ENCODE assay signal across 8 cellular contexts in genomic region chr2:55112229-55113016, GRCh38.
DNase-seq lines count a peak whose midpoint lies in the region; ATAC-seq and TF ChIP-seq lines count a peak whose summit lies in the region.

No MANE protein-coding gene starts in this region.

- peak overlapping the region; percentile 3 for H3K4me2 ChIP-seq in mesenchymal stem cell (ENCODE audit: low read length, poor library complexity, severe bottlenecking)

- no peak overlapping the region for H2AFZ ChIP-seq in mesenchymal stem cell (ENCODE audit: low read depth, low read length)

- H3K36me3 Mint-ChIP-seq in Caco-2 (ENCODE audit: insufficient read depth, unreplicated experiment): peaks cover 11% of the 10 kb centered on the region
- H3K36me3 Mint-ChIP-seq in natural killer cell treated with Interleukin-12 subunit alpha and Interleukin-12 subunit beta and Interleukin-15 and Interleukin-18, amount 100 ng/mL, for 72 hours: no peaks in the 10 kb centered on the region

- in situ Hi-C loops in transverse colon (cut with MboI; ENCODE audit: low pct_ligation_motif_present in 1 of 4, low pct_unique_long_range_greater_than_20kb in 1 of 4, low sequenced_read_pairs in 3 of 4): no loop called here

- peak overlapping the region; percentile 93 for H3K27ac ChIP-seq in mesenchymal stem cell (ENCODE audit: low read length, poor library complexity, severe bottlenecking)
- H3K27ac ChIP-seq in transverse colon: peak overlapping the region; percentile 82 to 90 (median 86)

- intact Hi-C loops in Caco-2 (cut with micrococcal nuclease; ENCODE audit: unreplicated experiment) (no loop called here), transverse colon (cut with DNase I; ENCODE audit: low total_unique reads) (no loop called here)

- H3K27me3 ChIP-seq in Caco-2 (replicated peaks; ENCODE audit: control insufficient read depth, insufficient read depth, low read length) (no peaks in the 10 kb centered on the region), mesenchymal stem cell (ENCODE audit: control insufficient read depth in 1 of 2, insufficient read depth in 1 of 2, low read length in 2 of 2) (no peaks in the 10 kb centered on the region), transverse colon (no peaks in the 10 kb centered on the region)

- H3K4me1 ChIP-seq in Caco-2 (peaks cover 68% of the 10 kb centered on the region), mesenchymal stem cell (ENCODE audit: control insufficient read depth, insufficient read depth, low read depth, low read length) (peaks cover 33% of the 10 kb centered on the region), transverse colon (peaks cover 16 to 52% (median 40%) of the 10 kb centered on the region in 4 donors)

- no peak overlapping the region for H3K4me3 Mint-ChIP-seq in Caco-2 (ENCODE audit: unreplicated experiment)
- no peak overlapping the region for H3K4me3 Mint-ChIP-seq in natural killer cell treated with Interleukin-12 subunit alpha and Interleukin-12 subunit beta and Interleukin-15 and Interleukin-18, amount 100 ng/mL, for 72 hours

- H3K4me3 ChIP-seq in Caco-2 (ENCODE audit: low read depth, low read length) (no peak overlapping the region), mesenchymal stem cell (ENCODE audit: insufficient read depth in 1 of 2, low read depth in 1 of 2, low read length in 2 of 2) (peak overlapping the region in 1 of 2 experiments; percentile 65), transverse colon (no peak overlapping the region)

- no peaks in the 10 kb centered on the region for H3K9me3 ChIP-seq in Caco-2
- no peaks in the 10 kb centered on the region for H3K9me3 ChIP-seq in mesenchymal stem cell (ENCODE audit: control insufficient read depth, low read length)
- H3K9me3 ChIP-seq in transverse colon: no peaks in the 10 kb centered on the region

- peak overlapping the region; percentile 87 for H2AK5ac ChIP-seq in mesenchymal stem cell (ENCODE audit: low read length, severe bottlenecking)

- H2BK15ac ChIP-seq in mesenchymal stem cell (ENCODE audit: low read depth, poor library complexity, severe bottlenecking): peak overlapping the region; percentile 30

- H3K36me3 ChIP-seq in Caco-2 (ENCODE audit: control insufficient read depth, insufficient read depth, low read length) (no peaks in the 10 kb centered on the region), mesenchymal stem cell (ENCODE audit: control insufficient read depth in 1 of 2, insufficient read depth in 2 of 2, low read depth in 1 of 2, low read length in 2 of 2) (no peaks in the 10 kb centered on the region), transverse colon (no peaks in the 10 kb centered on the region)

- H3K4ac ChIP-seq in mesenchymal stem cell (ENCODE audit: low read depth in 1 of 2, low read length in 2 of 2): peak overlapping the region; percentile 87 to 96

- H2BK120ac ChIP-seq in mesenchymal stem cell (ENCODE audit: low read depth, low read length): peak overlapping the region; percentile 90

- TF ChIP-seq POLR2A in transverse colon (IDR thresholded peaks at IDR 0.05): no peak

- peaks cover 12% of the 10 kb centered on the region for H3K79me1 ChIP-seq in mesenchymal stem cell (replicated peaks; ENCODE audit: low read length, poor library complexity, severe bottlenecking)

- POLR2A ChIA-PET in Caco-2 (lab: Charles Lee): no interaction called here

- H3K9me3 Mint-ChIP-seq in Caco-2 (ENCODE audit: unreplicated experiment): no peaks in the 10 kb centered on the region
- H3K9me3 Mint-ChIP-seq in natural killer cell treated with Interleukin-12 subunit alpha and Interleukin-12 subunit beta and Interleukin-15 and Interleukin-18, amount 100 ng/mL, for 72 hours: no peaks in the 10 kb centered on the region

- H3K4me1 Mint-ChIP-seq in Caco-2 (ENCODE audit: low read depth, unreplicated experiment): peaks cover 44% of the 10 kb centered on the region
- H3K4me1 Mint-ChIP-seq in natural killer cell treated with Interleukin-12 subunit alpha and Interleukin-12 subunit beta and Interleukin-15 and Interleukin-18, amount 100 ng/mL, for 72 hours (ENCODE audit: low read depth in 2 of 2): peaks cover 3 to 4% of the 10 kb centered on the region in 2 donors

- peak overlapping the region; percentile 85 for H3K27ac Mint-ChIP-seq in Caco-2 (ENCODE audit: unreplicated experiment)
- no peak overlapping the region for H3K27ac Mint-ChIP-seq in natural killer cell treated with Interleukin-12 subunit alpha and Interleukin-12 subunit beta and Interleukin-15 and Interleukin-18, amount 100 ng/mL, for 72 hours

- peak overlapping the region; percentile 84 for H3K9ac ChIP-seq in mesenchymal stem cell (ENCODE audit: low read length)

- no peak for ATAC-seq in HG03457 (IDR thresholded peaks at IDR 0.05; ENCODE audit: unreplicated experiment)
- ATAC-seq in natural killer cell treated with Interleukin-12 subunit alpha and Interleukin-12 subunit beta and Interleukin-15 and Interleukin-18, amount 100 ng/mL, for 72 hours: no peak

- BruUV-seq in Caco-2 (replicated peaks; lab: Mats Ljungman, UMichigan): no TSS peak

- peak overlapping the region; percentile 89 to 94 for H3K18ac ChIP-seq in mesenchymal stem cell (ENCODE audit: low read depth in 1 of 2, low read length in 2 of 2)

- H4K91ac ChIP-seq in mesenchymal stem cell (ENCODE audit: low read length): peak overlapping the region; percentile 96

- H3K14ac ChIP-seq in mesenchymal stem cell (ENCODE audit: low read length in 2 of 2): no peak overlapping the region

- no peak for TF ChIP-seq CTCF in Caco-2 (IDR thresholded peaks at IDR 0.05; ENCODE audit: insufficient read depth in 1 of 2, low read depth in 1 of 2, low read length in 1 of 2, severe bottlenecking in 1 of 2, unreplicated experiment in 1 of 2)
- no peak for TF ChIP-seq CTCF in transverse colon (IDR thresholded peaks at IDR 0.05)

- no peak overlapping the region for H3K23ac ChIP-seq in mesenchymal stem cell (ENCODE audit: low read length in 2 of 2)

- H2BK12ac ChIP-seq in mesenchymal stem cell (ENCODE audit: low read length in 2 of 2): peak overlapping the region; percentile 93 to 98

- H4K8ac ChIP-seq in mesenchymal stem cell (ENCODE audit: low read length): peak overlapping the region; percentile 89

- CTCF ChIA-PET in Caco-2 (lab: Charles Lee): interaction anchor here (1.0 kb wide), 1 partner anchor 15 kb away, joined by 3 read pairs; no protein-coding TSS in a partner anchor

- H2BK5ac ChIP-seq in mesenchymal stem cell (ENCODE audit: low read depth, low read length, poor library complexity, severe bottlenecking): peak overlapping the region; percentile 86

- TF ChIP-seq EP300 in transverse colon (IDR thresholded peaks at IDR 0.05; ENCODE audit: low read depth): no peak

- H3K27me3 Mint-ChIP-seq in Caco-2 (ENCODE audit: insufficient read depth, unreplicated experiment): no peaks in the 10 kb centered on the region
- peaks cover 0 to under 1% of the 10 kb centered on the region in 2 donors for H3K27me3 Mint-ChIP-seq in natural killer cell treated with Interleukin-12 subunit alpha and Interleukin-12 subunit beta and Interleukin-15 and Interleukin-18, amount 100 ng/mL, for 72 hours

- WGBS in mesenchymal stem cell: 27% methylated on average over 13 of the region's 13 CpGs
- 51 to 52% methylated on average over 9 to 13 of the region's 13 CpGs for WGBS in transverse colon (ENCODE audit: low coverage in 1 of 2), 2 donors

- no peak for DNase-seq in Caco-2
- peak; percentile 48 for DNase-seq in NCI-H510A (lab: John Stamatoyannopoulos, UW)
- peak; percentile 5 to 59 for DNase-seq in cerebellar nuclear complex (lab: John Stamatoyannopoulos, UW)
- DNase-seq in mesenchymal stem cell: peak; percentile 83
- peak; percentile 60 for DNase-seq in transverse colon
- no peak for DNase-seq in D341Med (ENCODE audit: low spot score)
- no peak for DNase-seq in natural killer cell treated with Interleukin-12 subunit alpha and Interleukin-12 subunit beta and Interleukin-15 and Interleukin-18, amount 100 ng/mL, for 72 hours (ENCODE audit: low spot score)

Comparison
In these comparisons a context has a peak if more than half of its experiments do, and no peak if none do; other contexts are left out.
1. DNase-seq: peak in NCI-H510A (single experiment), cerebellar nuclear complex (2 of 2), mesenchymal stem cell (single experiment) and transverse colon (single experiment); none in Caco-2 (0 of 2), D341Med (single experiment) and natural killer cell treated with Interleukin-12 subunit alpha and Interleukin-12 subunit beta and Interleukin-15 and Interleukin-18, amount 100 ng/mL, for 72 hours (single experiment).